ENCODE assay signal across 9 cellular contexts in the genomic region with DNA sequence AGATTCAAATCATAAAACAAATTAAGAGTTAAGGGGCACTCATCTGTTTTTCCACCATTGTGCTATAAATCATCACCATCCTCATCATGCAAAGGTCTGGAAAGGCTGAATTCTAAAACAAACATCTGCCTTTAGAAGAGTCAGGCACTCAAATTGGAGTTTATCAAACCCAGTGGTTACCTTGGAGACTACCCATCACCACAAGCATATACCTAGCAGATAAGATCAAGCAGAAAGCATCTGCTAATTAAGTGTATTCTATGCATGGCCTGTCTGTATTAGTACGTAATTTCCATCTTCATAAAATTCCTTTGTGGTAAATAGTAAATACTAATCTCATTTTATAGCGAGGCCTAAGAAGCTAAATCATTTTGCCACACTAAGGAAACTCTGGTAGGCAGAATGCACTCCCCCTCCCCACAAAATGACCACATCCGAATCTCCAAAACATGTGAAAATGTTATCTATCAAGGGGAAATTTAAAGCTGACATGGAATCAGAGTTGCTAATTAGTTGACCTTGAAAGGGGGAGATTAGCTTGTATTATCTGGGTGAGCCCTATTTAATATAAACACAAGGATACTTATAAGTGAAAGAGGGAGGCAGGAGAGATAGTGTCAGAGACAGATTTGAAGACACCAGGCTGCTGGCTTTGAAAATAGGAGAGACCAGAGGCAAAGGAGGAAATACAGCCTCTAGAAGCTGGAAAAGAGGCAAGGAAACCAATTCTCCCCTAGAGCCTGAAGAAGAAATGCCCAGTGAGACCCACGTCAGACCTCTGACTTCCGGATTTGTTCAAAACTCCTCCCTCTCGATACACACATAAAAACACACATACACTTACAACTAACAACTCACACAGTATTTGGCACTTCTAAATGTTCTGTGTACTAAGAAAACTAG. TPM values are rescaled to one million over a fixed set of nuclear protein-coding genes. Genes with fewer than 3 reads are reported as not detected.
DNase-seq lines count a peak whose midpoint lies in the region; ATAC-seq, FAIRE-seq and TF ChIP-seq lines count a peak whose summit lies in the region.
"Had no signal": no experiment of that assay in that cellular context is flagged by ENCODE, and none has a peak within 500 bp of the region (broad histone marks: within the 10 kb centered on the region; RNA-seq: fewer than 3 reads in every experiment).

No MANE protein-coding gene starts in this region.

- POLR2A ChIA-PET in CD4-positive, alpha-beta T cell (lab: Charles Lee) = interaction anchor here (1.0 to 2.0 kb wide), 5 partner anchors 21 to 32 kb away, joined by 4 to 11 read pairs (median 4); a partner anchor contains a TSS
- POLR2A ChIA-PET in activated CD4-positive, alpha-beta memory T cell treated with anti-CD3 and anti-CD28 coated beads, Interleukin-2, amount 10 ng/mL, durations not matched to agents 7 days and 5 days (lab: Charles Lee) = interaction anchor here (1.2 to 1.6 kb wide), 3 partner anchors 9 to 21 kb away, joined by 6 to 10 read pairs (median 6); no protein-coding TSS in a partner anchor

- CTCF ChIA-PET in CD4-positive, alpha-beta T cell (lab: Charles Lee) = interaction anchor here (1.0 to 1.3 kb wide), 4 partner anchors 14 to 52 kb away, joined by 3 to 5 read pairs (median 3); no protein-coding TSS in a partner anchor
- CTCF ChIA-PET in activated CD4-positive, alpha-beta memory T cell treated with anti-CD3 and anti-CD28 coated beads, Interleukin-2, amount 10 ng/mL, durations not matched to agents 7 days and 5 days (lab: Charles Lee) = interaction anchor here (1.5 kb wide), 1 partner anchor 10 kb away, joined by 5 read pairs; no protein-coding TSS in a partner anchor

- peak overlapping the region; percentile 67 for H3K27ac ChIP-seq in CD4-positive, alpha-beta T cell (ENCODE audit: low read depth, low read length)
- peak overlapping the region; percentile 30; the same call in 1 of the 2 replicates for H3K27ac ChIP-seq in HL-60 (replicated peaks)

- intact Hi-C loops in CD4-positive, alpha-beta T cell (cut with DNase I, micrococcal nuclease) = no loop called here

- FAIRE-seq in RCC 7860 (lab: Jason Lieb, UNC) = no peak

- peak; percentile 80 for ATAC-seq in CD4-positive, alpha-beta T cell (ENCODE audit: poor library complexity)
- ATAC-seq in left lobe of liver (peak; percentile 23), HG03139 (IDR thresholded peaks at IDR 0.05; ENCODE audit: unreplicated experiment) (no peak), GM21737 (IDR thresholded peaks at IDR 0.05; ENCODE audit: unreplicated experiment) (no peak)

- peaks cover 56% of the 10 kb centered on the region for H3K4me1 Mint-ChIP-seq in CD4-positive, alpha-beta T cell (ENCODE audit: low read depth)
- H3K4me1 Mint-ChIP-seq in activated CD4-positive, alpha-beta memory T cell treated with anti-CD3 and anti-CD28 coated beads, Interleukin-2, amount 10 ng/mL, durations not matched to agents 7 days and 5 days = peaks cover 34% of the 10 kb centered on the region

- H3K36me3 Mint-ChIP-seq in CD4-positive, alpha-beta T cell (ENCODE audit: low read depth) = peaks cover 21% of the 10 kb centered on the region
- H3K36me3 Mint-ChIP-seq in activated CD4-positive, alpha-beta memory T cell treated with anti-CD3 and anti-CD28 coated beads, Interleukin-2, amount 10 ng/mL, durations not matched to agents 7 days and 5 days (ENCODE audit: low read depth) = peaks cover 5% of the 10 kb centered on the region

- peak overlapping the region; percentile 88 for H3K27ac Mint-ChIP-seq in CD4-positive, alpha-beta T cell
- H3K27ac Mint-ChIP-seq in activated CD4-positive, alpha-beta memory T cell treated with anti-CD3 and anti-CD28 coated beads, Interleukin-2, amount 10 ng/mL, durations not matched to agents 7 days and 5 days = peak overlapping the region; percentile 70

- H3K9me3 ChIP-seq in CD4-positive, alpha-beta T cell (ENCODE audit: control insufficient read depth, low read length) = no peaks in the 10 kb centered on the region

- H3K4me3 ChIP-seq in HL-60 (replicated peaks; ENCODE audit: insufficient read depth, low read length) = no peak overlapping the region

- H3K27me3 ChIP-seq in CD4-positive, alpha-beta T cell (ENCODE audit: control insufficient read depth, insufficient read depth, low read length) = no peaks in the 10 kb centered on the region
- H3K27me3 ChIP-seq in HL-60 (ENCODE audit: insufficient read depth, poor library complexity, severe bottlenecking) = no peaks in the 10 kb centered on the region

- DNase-seq in CD4-positive, alpha-beta T cell = peak in 3 of 10 experiments; percentile 10 to 19 (median 17)
- DNase-seq in HL-60 (ENCODE audit: low read depth in 1 of 2, low spot score in 1 of 2) (peak in 1 of 2 experiments; percentile 19), left lobe of liver (ENCODE audit: low spot score) (no peak), RCC 7860 (ENCODE audit: low spot score) (no peak), NCI-H2107 treated with DMSO at 0.1 percent for 48 hours (lab: John Stamatoyannopoulos, UW; ENCODE audit: unreplicated experiment) (no peak)
- peak; percentile 27 for DNase-seq in activated CD4-positive, alpha-beta memory T cell treated with anti-CD3 and anti-CD28 coated beads, Interleukin-2, amount 10 ng/mL, durations not matched to agents 7 days and 5 days
- DNase-seq: mammary epithelial cell had no signal

- no peak for TF ChIP-seq CTCF in CD4-positive, alpha-beta T cell (IDR thresholded peaks at IDR 0.05)
- TF ChIP-seq CTCF in HL-60 (IDR thresholded peaks at IDR 0.05; ENCODE audit: insufficient read depth, low read length) = no peak

- H3K9me3 Mint-ChIP-seq in CD4-positive, alpha-beta T cell = no peaks in the 10 kb centered on the region
- no peaks in the 10 kb centered on the region for H3K9me3 Mint-ChIP-seq in activated CD4-positive, alpha-beta memory T cell treated with anti-CD3 and anti-CD28 coated beads, Interleukin-2, amount 10 ng/mL, durations not matched to agents 7 days and 5 days

- no peaks in the 10 kb centered on the region for H3K27me3 Mint-ChIP-seq in CD4-positive, alpha-beta T cell
- no peaks in the 10 kb centered on the region for H3K27me3 Mint-ChIP-seq in activated CD4-positive, alpha-beta memory T cell treated with anti-CD3 and anti-CD28 coated beads, Interleukin-2, amount 10 ng/mL, durations not matched to agents 7 days and 5 days

- peak overlapping the region; percentile 65 for H3K4me3 Mint-ChIP-seq in CD4-positive, alpha-beta T cell
- H3K4me3 Mint-ChIP-seq in activated CD4-positive, alpha-beta memory T cell treated with anti-CD3 and anti-CD28 coated beads, Interleukin-2, amount 10 ng/mL, durations not matched to agents 7 days and 5 days = peak overlapping the region; percentile 22

RNA-seq across cellular contexts. Expression of a gene that starts 23.2 kb away (rescaled TPM):
- 100 to 1,000 TPM; 127 to 130 TPM for total RNA-seq in CD4-positive, alpha-beta T cell
- 10 to 100 TPM; 54.1 to 56.1 TPM for total RNA-seq in activated CD4-positive, alpha-beta memory T cell treated with anti-CD3 and anti-CD28 coated beads, Interleukin-2, amount 10 ng/mL, durations not matched to agents 7 days and 5 days
- total RNA-seq in left lobe of liver = 10.9 TPM

RNA-seq across cellular contexts. Expression of a gene that starts 23.6 kb away (rescaled TPM):
- total RNA-seq in CD4-positive, alpha-beta T cell = 10 to 100 TPM; 20.6 to 20.9 TPM
- 10 to 100 TPM; 28.2 to 34.3 TPM for total RNA-seq in activated CD4-positive, alpha-beta memory T cell treated with anti-CD3 and anti-CD28 coated beads, Interleukin-2, amount 10 ng/mL, durations not matched to agents 7 days and 5 days
- 8.6 TPM for total RNA-seq in left lobe of liver

Comparison
In these comparisons a context has a peak if more than half of its experiments do, and no peak if none do; other contexts are left out.
1. ATAC-seq: peak in CD4-positive, alpha-beta T cell (single experiment) and left lobe of liver (single experiment); none in HG03139 (single experiment) and GM21737 (single experiment).